Comparison of ENCODE assay signal across 21 cellular contexts in genomic region chr21:23837564-23837963, GRCh38.
DNase-seq lines count a peak whose midpoint lies in the region; ATAC-seq lines count a peak whose summit lies in the region.
"Had no signal": no experiment of that assay in that cellular context is flagged by ENCODE, and none has a peak within 500 bp of the region (broad histone marks: within the 10 kb centered on the region; RNA-seq: fewer than 3 reads in every experiment).

No MANE protein-coding gene starts in this region.

- in situ Hi-C loops in G401 (cut with HindIII; ENCODE audit: low sequenced_read_pairs): no loop called here

- no peak for ATAC-seq in GM21515 (IDR thresholded peaks at IDR 0.05; ENCODE audit: unreplicated experiment)

- DNase-seq in NCI-H146 (lab: John Stamatoyannopoulos, UW): peak; percentile 2
- DNase-seq in NCI-H146 treated with DMSO at 0.1 percent for 48 hours (lab: John Stamatoyannopoulos, UW; ENCODE audit: unreplicated experiment): no peak
- peak; percentile 57 for DNase-seq in NCI-H1417 treated with DMSO at 0.1 percent for 48 hours (lab: John Stamatoyannopoulos, UW)
- DNase-seq in NCI-H748 treated with DMSO at 0.1 percent for 48 hours (lab: John Stamatoyannopoulos, UW): peak; percentile 44
- no peak for DNase-seq in G401 (ENCODE audit: low spot score)
- no peak for DNase-seq in AML-193 (lab: John Stamatoyannopoulos, UW)
- DNase-seq: C1 segment of cervical spinal cord; CD4-positive, alpha-beta memory T cell; DMS 273 treated with DMSO at 0.1 percent for 48 hours; GOT3; HFFc6; KBM-7; MG63; NCI-H187; NCI-H2171 treated with DMSO at 0.1 percent for 48 hours; NCI-H345; NCI-H524; SIG-M5; SW 1271; T-helper 9 cell had no signal

Comparison
In these comparisons a context has a peak if more than half of its experiments do, and no peak if none do; other contexts are left out.
1. DNase-seq: peak in NCI-H146 (single experiment), NCI-H1417 treated with DMSO at 0.1 percent for 48 hours (single experiment) and NCI-H748 treated with DMSO at 0.1 percent for 48 hours (single experiment); none in NCI-H146 treated with DMSO at 0.1 percent for 48 hours (single experiment), G401 (single experiment) and AML-193 (0 of 2).